ENCODE assay signal across 13 cellular contexts in genomic region chr20:9319687-9320384, GRCh38.
DNase-seq lines count a peak whose midpoint lies in the region; ATAC-seq and TF ChIP-seq lines count a peak whose summit lies in the region.
"Had no signal": no experiment of that assay in that cellular context is flagged by ENCODE, and none has a peak within 500 bp of the region (broad histone marks: within the 10 kb centered on the region; RNA-seq: fewer than 3 reads in every experiment).

No MANE protein-coding gene starts in this region.

- H3K27me3 ChIP-seq in A673 (replicated peaks; ENCODE audit: insufficient read depth, low read depth, low read length, poor library complexity) (no peaks in the 10 kb centered on the region), mucosa of stomach (ENCODE audit: control insufficient read depth, insufficient read depth, low read length) (no peaks in the 10 kb centered on the region)

- TF ChIP-seq CTCF in A673 (conservative IDR thresholded peaks at IDR 0.05; ENCODE audit: low read depth, low read length), result no peak

- H3K9me3 ChIP-seq in A673 (ENCODE audit: low read depth, low read length, poor library complexity, severe bottlenecking) (no peaks in the 10 kb centered on the region), SK-N-MC (ENCODE audit: low read depth, low read length) (no peaks in the 10 kb centered on the region), mucosa of stomach (ENCODE audit: control insufficient read depth, low read length) (no peaks in the 10 kb centered on the region)

- CTCF ChIA-PET in A673 (lab: Charles Lee), result no interaction called here

- ATAC-seq in HG03520 (IDR thresholded peaks at IDR 0.05; ENCODE audit: unreplicated experiment), result peak; percentile 45
- ATAC-seq in GM18502 (IDR thresholded peaks at IDR 0.05; ENCODE audit: poor library complexity, unreplicated experiment), result no peak
- ATAC-seq in HG03442 (IDR thresholded peaks at IDR 0.05; ENCODE audit: unreplicated experiment), result no peak
- ATAC-seq: activated CD4-positive, alpha-beta T cell treated with anti-CD3 and anti-CD28 coated beads for 36 hours had no signal

- H3K9ac ChIP-seq in SK-N-MC (ENCODE audit: insufficient read length) (no peak overlapping the region), mucosa of stomach (ENCODE audit: low read length) (no peak overlapping the region)

- no TSS peak for BruUV-seq in A673 (replicated peaks; lab: Mats Ljungman, UMichigan)

- H3K4me1 ChIP-seq in A673 (ENCODE audit: insufficient read depth, low read length, poor library complexity, severe bottlenecking), result peaks cover 11% of the 10 kb centered on the region
- peaks cover 23% of the 10 kb centered on the region for H3K4me1 ChIP-seq in mucosa of stomach (ENCODE audit: control insufficient read depth, insufficient read depth, low read length)

- intact Hi-C loops in A673 (cut with micrococcal nuclease; ENCODE audit: unreplicated experiment), result no loop called here

- H3K36me3 ChIP-seq in A673 (ENCODE audit: insufficient read depth, low read length, poor library complexity, severe bottlenecking), result no peaks in the 10 kb centered on the region
- H3K36me3 ChIP-seq in SK-N-MC (ENCODE audit: insufficient read depth, low read length), result no peaks in the 10 kb centered on the region
- no peaks in the 10 kb centered on the region for H3K36me3 ChIP-seq in mucosa of stomach (ENCODE audit: control insufficient read depth, insufficient read depth, low read length)

- peak; percentile 12 for DNase-seq in A673 (ENCODE audit: low spot score)
- no peak for DNase-seq in SK-N-MC (ENCODE audit: low read depth, low spot score)
- DNase-seq in NK-92 (lab: John Stamatoyannopoulos, UW; ENCODE audit: unreplicated experiment), result no peak
- no peak for DNase-seq in stimulated activated CD4-positive, alpha-beta T cell treated with anti-CD3 and anti-CD28 coated beads, Interleukin-1b, Interleukin-23, amount 100 ng/mL, for 48 hours
- DNase-seq: activated CD4-positive, alpha-beta T cell treated with anti-CD3 and anti-CD28 coated beads for 36 hours; NCI-H748 treated with DMSO at 0.1 percent for 48 hours; stimulated activated CD4-positive, alpha-beta T cell treated with anti-CD3 and anti-CD28 coated beads, Interleukin-4, amount 100 ng/mL, for 24 hours; stimulated activated naive CD4-positive, alpha-beta T cell treated with Interleukin-2 at 50 U/mL for 16 hours had no signal

- H3K27ac ChIP-seq in A673 (ENCODE audit: low read depth, low read length, poor library complexity, severe bottlenecking) (peak overlapping the region; percentile 15), SK-N-MC (no peak overlapping the region)
- H3K27ac ChIP-seq: C4-2B had no signal

- H3K4me3 ChIP-seq in A673 (ENCODE audit: low read depth, low read length, poor library complexity, severe bottlenecking) (no peak overlapping the region), SK-N-MC (peak overlapping the region; percentile 19; the same call in 1 of the 2 replicates), mucosa of stomach (ENCODE audit: low read length) (peak overlapping the region; percentile 1)

- POLR2A ChIA-PET in A673 (lab: Charles Lee; ENCODE audit: low non-redundant PET), result no interaction called here
